Comparison of ENCODE assay signal across 35 cellular contexts in the genomic region with DNA sequence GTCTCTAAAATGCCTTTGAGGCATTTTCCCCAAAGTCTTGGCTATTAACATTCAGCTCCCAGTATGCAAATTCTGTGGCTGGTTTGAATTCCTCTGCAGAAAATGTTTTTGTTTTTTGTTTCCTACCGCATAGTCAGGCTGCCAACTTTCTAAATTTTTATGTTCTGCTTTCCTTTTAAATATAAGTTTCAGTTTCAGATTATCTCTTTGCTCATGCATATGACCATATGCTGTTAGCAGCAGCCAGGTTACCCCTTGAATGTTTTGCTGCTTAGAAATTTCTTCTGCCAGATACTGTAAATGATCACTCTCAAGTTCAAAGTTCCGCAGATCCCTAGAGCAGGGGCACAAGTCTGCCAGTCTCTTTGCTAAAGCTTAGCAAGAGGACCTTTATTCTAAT.
"Had no signal": no experiment of that assay in that cellular context is flagged by ENCODE, and none has a peak within 500 bp of the region (broad histone marks: within the 10 kb centered on the region; RNA-seq: fewer than 3 reads in every experiment).

No MANE protein-coding gene starts in this region.

- H3K27me3 ChIP-seq: adrenal gland, ascending aorta, cardiac muscle cell had no signal

- H3K36me3 ChIP-seq: adrenal gland, ascending aorta, cardiac muscle cell had no signal

- H3K4me3 ChIP-seq: adrenal gland, ascending aorta, cardiac muscle cell had no signal

- H3K4me1 ChIP-seq: adrenal gland, ascending aorta had no signal

- H3K9me3 ChIP-seq: adrenal gland, ascending aorta had no signal

- H3K4me1 Mint-ChIP-seq: activated B cell treated with CpG ODN at 0.5 μM for 24 hours; activated CD4-positive, alpha-beta T cell treated with anti-CD3 and anti-CD28 coated beads, Interleukin-2, amount 10 ng/mL, durations not matched to agents 24 days and 14 days; activated naive CD8-positive, alpha-beta T cell treated with anti-CD3 and anti-CD28 coated beads for 36 hours; activated T-helper 17 cell treated with anti-CD3 and anti-CD28 coated beads, Interleukin-2, amount 50 U/mL, for 72 hours; central memory CD8-positive, alpha-beta T cell had no signal

- DNase-seq: activated B cell treated with CpG ODN at 0.5 μM for 24 hours; activated CD4-positive, alpha-beta memory T cell treated with anti-CD3 and anti-CD28 coated beads for 36 hours; activated CD4-positive, alpha-beta T cell treated with anti-CD3 and anti-CD28 coated beads for 4 hours; activated CD4-positive, alpha-beta T cell treated with anti-CD3 and anti-CD28 coated beads, Interleukin-2, amount 10 ng/mL, durations not matched to agents 24 days and 14 days; activated CD4-positive, alpha-beta T cell treated with anti-CD3 and anti-CD28 coated beads, Interleukin-2, amount 50 U/mL, for 1 hour; activated CD4-positive, alpha-beta T cell treated with anti-CD3 and anti-CD28 coated beads, Interleukin-2, amount 50 U/mL, for 4 hours; activated CD4-positive, CD25-positive, alpha-beta regulatory T cell treated with anti-CD3 and anti-CD28 coated beads, Interleukin-2, amount 50 U/mL, for 72 hours; activated CD8-positive, alpha-beta memory T cell treated with anti-CD3 and anti-CD28 coated beads, Interleukin-2, amount 50 U/mL, for 4 hours; activated CD8-positive, alpha-beta T cell treated with anti-CD3 and anti-CD28 coated beads for 36 hours; activated effector memory CD4-positive, alpha-beta T cell treated with anti-CD3 and anti-CD28 coated beads, Interleukin-2, amount 50 U/mL, for 16 hours; activated gamma-delta T cell treated with Interleukin-2 at 50 U/mL for 16 hours; activated naive CD4-positive, alpha-beta T cell; activated naive CD4-positive, alpha-beta T cell treated with anti-CD3 and anti-CD28 coated beads for 36 hours; activated naive CD4-positive, alpha-beta T cell treated with anti-CD3 and anti-CD28 coated beads, Interleukin-2, amount 50 U/mL, for 16 hours; activated naive CD8-positive, alpha-beta T cell treated with anti-CD3 and anti-CD28 coated beads for 36 hours; activated T-cell treated with anti-CD3 and anti-CD28 coated beads for 4 hours; activated T-cell treated with anti-CD3 and anti-CD28 coated beads, Interleukin-2, amount 50 U/mL, for 1 hour; activated T-cell treated with anti-CD3 and anti-CD28 coated beads, Interleukin-2, amount 50 U/mL, for 4 hours; activated T-cell treated with anti-CD3 and anti-CD28 coated beads, Interleukin-2, amount 50 U/mL, for 72 hours; adrenal gland; amniotic stem cell; caudate nucleus; cerebellar nuclear complex; T-helper 1 cell; T-helper 2 cell; T-helper 9 cell had no signal

- H3K27ac Mint-ChIP-seq: activated B cell treated with CpG ODN at 0.5 μM for 24 hours; activated CD4-positive, alpha-beta memory T cell treated with anti-CD3 and anti-CD28 coated beads for 36 hours; activated CD4-positive, alpha-beta T cell treated with anti-CD3 and anti-CD28 coated beads, Interleukin-2, amount 10 ng/mL, durations not matched to agents 24 days and 14 days; activated CD8-positive, alpha-beta T cell treated with anti-CD3 and anti-CD28 coated beads for 36 hours; activated naive CD4-positive, alpha-beta T cell treated with anti-CD3 and anti-CD28 coated beads for 36 hours; activated naive CD4-positive, alpha-beta T cell treated with anti-CD3 and anti-CD28 coated beads, Interleukin-2, amount 50 U/mL, for 72 hours; activated naive CD8-positive, alpha-beta T cell treated with anti-CD3 and anti-CD28 coated beads for 36 hours; activated T-cell treated with anti-CD3 and anti-CD28 coated beads, Interleukin-2, amount 50 U/mL, for 72 hours; activated T-helper 1 cell treated with anti-CD3 and anti-CD28 coated beads, Interleukin-12 subunit alpha, Interleukin-12 subunit beta, Interleukin-2, Interleukin-4 antibody, amounts not matched to agents 30 ng/mL and 10 ng/mL and 1 ng/mL, durations not matched to agents 14 hours and 24 hours and 36 hours; activated T-helper 17 cell treated with anti-CD3 and anti-CD28 coated beads, Interleukin-2, amount 50 U/mL, for 72 hours; brain; T-helper 1 cell treated with Interleukin-12 subunit alpha and Interleukin-12 subunit beta and Interleukin-4 antibody, amounts not matched to agents 30 μg/mL and 1 μg/mL, for 36 hours; T-helper 2 cell treated with Interferon-gamma antibody and Interleukin-4, amounts not matched to agents 5 μg/mL and 100 μg/mL, for 36 hours had no signal

- H3K27me3 Mint-ChIP-seq: activated B cell treated with CpG ODN at 0.5 μM for 24 hours; activated CD4-positive, alpha-beta memory T cell treated with anti-CD3 and anti-CD28 coated beads for 36 hours; activated CD4-positive, alpha-beta T cell treated with anti-CD3 and anti-CD28 coated beads, Interleukin-2, amount 10 ng/mL, durations not matched to agents 24 days and 14 days; activated CD8-positive, alpha-beta T cell treated with anti-CD3 and anti-CD28 coated beads for 36 hours; activated naive CD8-positive, alpha-beta T cell treated with anti-CD3 and anti-CD28 coated beads for 36 hours; central memory CD8-positive, alpha-beta T cell had no signal

- H3K9me3 Mint-ChIP-seq: T-helper 2 cell treated with Interferon-gamma antibody and Interleukin-4, amounts not matched to agents 5 μg/mL and 100 μg/mL, for 36 hours had no signal

- H3K4me3 Mint-ChIP-seq: activated B cell treated with CpG ODN at 0.5 μM for 24 hours; activated CD4-positive, alpha-beta memory T cell treated with anti-CD3 and anti-CD28 coated beads for 36 hours; activated CD4-positive, alpha-beta T cell treated with anti-CD3 and anti-CD28 coated beads, Interleukin-2, amount 10 ng/mL, durations not matched to agents 24 days and 14 days; activated CD8-positive, alpha-beta T cell treated with anti-CD3 and anti-CD28 coated beads for 36 hours; activated naive CD4-positive, alpha-beta T cell treated with anti-CD3 and anti-CD28 coated beads for 36 hours; activated naive CD8-positive, alpha-beta T cell treated with anti-CD3 and anti-CD28 coated beads for 36 hours; activated T-cell treated with anti-CD3 and anti-CD28 coated beads, Interleukin-2, amount 50 U/mL, for 4 hours; activated T-cell treated with anti-CD3 and anti-CD28 coated beads, Interleukin-2, amount 50 U/mL, for 72 hours; activated T-helper 1 cell treated with anti-CD3 and anti-CD28 coated beads, Interleukin-12 subunit alpha, Interleukin-12 subunit beta, Interleukin-2, Interleukin-4 antibody, amounts not matched to agents 30 ng/mL and 10 ng/mL and 1 ng/mL, durations not matched to agents 14 hours and 24 hours and 36 hours; activated T-helper 17 cell treated with anti-CD3 and anti-CD28 coated beads, Interleukin-2, amount 50 U/mL, for 72 hours; brain; central memory CD8-positive, alpha-beta T cell; T-helper 1 cell treated with Interleukin-12 subunit alpha and Interleukin-12 subunit beta and Interleukin-4 antibody, amounts not matched to agents 30 μg/mL and 1 μg/mL, for 36 hours; T-helper 2 cell treated with Interferon-gamma antibody and Interleukin-4, amounts not matched to agents 5 μg/mL and 100 μg/mL, for 36 hours had no signal

- ATAC-seq: activated CD8-positive, alpha-beta T cell treated with anti-CD3 and anti-CD28 coated beads for 36 hours; activated naive CD4-positive, alpha-beta T cell treated with anti-CD3 and anti-CD28 coated beads, Interleukin-2, amount 50 U/mL, for 72 hours; activated T-cell treated with anti-CD3 and anti-CD28 coated beads, Interleukin-2, amount 50 U/mL, for 4 hours; activated T-cell treated with anti-CD3 and anti-CD28 coated beads, Interleukin-2, amount 50 U/mL, for 72 hours; activated T-helper 17 cell treated with anti-CD3 and anti-CD28 coated beads, Interleukin-2, amount 50 U/mL, for 72 hours had no signal

- H3K27ac ChIP-seq: adrenal gland, ascending aorta, cardiac muscle cell had no signal
